Comparison of ENCODE assay signal across 16 cellular contexts in the genomic region with DNA sequence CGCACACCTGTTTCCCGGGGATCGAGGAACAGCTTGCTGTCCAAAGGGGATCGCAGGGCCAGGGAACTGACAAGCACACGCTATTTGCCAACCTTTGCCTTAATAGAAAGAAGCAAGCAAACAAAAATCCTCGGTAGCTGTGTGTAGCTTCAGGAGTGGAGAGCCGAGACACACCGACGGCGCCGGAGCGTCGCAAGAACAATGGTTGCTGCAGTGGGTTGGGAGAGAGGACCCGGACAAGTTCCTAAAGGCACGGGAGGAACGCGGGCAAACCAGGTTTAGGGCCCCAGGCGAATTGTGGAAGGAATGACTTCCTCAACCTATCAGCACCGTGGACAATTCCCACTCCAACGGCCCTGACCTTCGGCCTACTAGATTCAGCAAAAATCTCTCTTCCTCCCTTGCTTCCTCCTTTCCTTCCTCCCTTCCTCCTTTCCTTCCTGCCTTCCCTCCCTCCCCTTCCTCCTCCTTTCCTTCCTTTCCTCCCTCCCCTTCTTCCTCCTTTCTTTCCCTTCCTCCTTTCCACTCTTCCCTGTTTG. TPM values are rescaled to one million over a fixed set of nuclear protein-coding genes. Genes with fewer than 3 reads are reported as not detected.
DNase-seq lines count a peak whose midpoint lies in the region; ATAC-seq, FAIRE-seq and TF ChIP-seq lines count a peak whose summit lies in the region.
"Had no signal": no experiment of that assay in that cellular context is flagged by ENCODE, and none has a peak within 500 bp of the region (broad histone marks: within the 10 kb centered on the region; RNA-seq: fewer than 3 reads in every experiment).

No MANE protein-coding gene starts in this region.

- H3K4me1 ChIP-seq in breast epithelium = no peaks in the 10 kb centered on the region
- no peaks in the 10 kb centered on the region for H3K4me1 ChIP-seq in PC-9 (replicated peaks; ENCODE audit: insufficient read depth)
- no peaks in the 10 kb centered on the region for H3K4me1 ChIP-seq in foreskin keratinocyte
- H3K4me1 ChIP-seq in small intestine (ENCODE audit: control insufficient read depth in 2 of 2, insufficient read depth in 1 of 2, low read depth in 1 of 2, low read length in 1 of 2) = peaks cover 4 to 7% of the 10 kb centered on the region in 2 donors

- H3K9me3 ChIP-seq in breast epithelium (no peaks in the 10 kb centered on the region), PC-9 (ENCODE audit: insufficient read depth, low read depth) (no peaks in the 10 kb centered on the region; the same call in 1 of the 2 replicates), small intestine (ENCODE audit: control insufficient read depth, low read depth) (no peaks in the 10 kb centered on the region)

- H3K79me2 ChIP-seq in PC-9 (ENCODE audit: low read depth) = no peaks in the 10 kb centered on the region

- 1 to 7% (median 7%) methylated on average over 20 to 21 of the region's 21 CpGs for WGBS in small intestine, 3 donors

- H3K27ac ChIP-seq in breast epithelium = no peak overlapping the region
- H3K27ac ChIP-seq in PC-9 = no peak overlapping the region
- H3K27ac ChIP-seq in foreskin keratinocyte = no peak overlapping the region
- H3K27ac ChIP-seq in small intestine (ENCODE audit: low read depth in 1 of 2, low read length in 1 of 2) = no peak overlapping the region
- H3K27ac ChIP-seq: VCaP had no signal

- H3K4me3 ChIP-seq in breast epithelium = no peak overlapping the region
- no peak overlapping the region for H3K4me3 ChIP-seq in PC-9
- H3K4me3 ChIP-seq in small intestine (ENCODE audit: low read depth in 1 of 2, low read length in 2 of 2) = no peak overlapping the region

- DNase-seq in MCF 10A (ENCODE audit: unreplicated experiment) (peak; percentile 4), breast epithelium (ENCODE audit: low spot score in 2 of 2) (no peak), PC-9 (peak in 1 of 2 experiments; percentile 40), foreskin keratinocyte (peak in 1 of 2 donors; percentile 32), small intestine (peak; percentile 41), H4 (ENCODE audit: low spot score) (no peak), NCI-H128 (lab: John Stamatoyannopoulos, UW; ENCODE audit: unreplicated experiment) (no peak), D341Med (ENCODE audit: low spot score) (no peak)
- DNase-seq: hippocampal formation, NCI-H187 treated with DMSO at 0.1 percent for 48 hours had no signal

- H4K20me1 ChIP-seq in PC-9 (ENCODE audit: insufficient read depth) = no peaks in the 10 kb centered on the region

- H3K9me2 ChIP-seq in PC-9 (ENCODE audit: insufficient read depth) = no peaks in the 10 kb centered on the region

- H3F3A ChIP-seq in PC-9 (ENCODE audit: insufficient read depth, low read depth) = no peaks in the 10 kb centered on the region

- H3K4me2 ChIP-seq in PC-9 = no peak overlapping the region

- ATAC-seq in foreskin keratinocyte = peak; percentile 28

- H3K27ac Mint-ChIP-seq in MCF 10A (ENCODE audit: low read depth, unreplicated experiment) = no peak overlapping the region
- H3K27ac Mint-ChIP-seq: activated T-helper 2 cell treated with anti-CD3 and anti-CD28 coated beads, Interferon-gamma antibody, Interleukin-2, Interleukin-4, amounts not matched to agents 10 μg/mL and 5 μg/mL and 100 μg/mL, durations not matched to agents 14 hours and 24 hours and 36 hours had no signal

- CTCF ChIA-PET in MCF 10A (lab: Yijun Ruan, JAX) (interaction anchor here (0.8 kb wide), 1 partner anchor 30 kb away, joined by 4 read pairs; no protein-coding TSS in a partner anchor), PC-9 (lab: Charles Lee) (interaction anchor here (0.6 to 0.8 kb wide), 2 partner anchors 10 to 113 kb away, joined by 3 to 12 read pairs; no protein-coding TSS in a partner anchor)

- BruUV-seq in MCF 10A (replicated peaks; lab: Mats Ljungman, UMichigan) (no TSS peak), PC-9 (replicated peaks; lab: Mats Ljungman, UMichigan) (no TSS peak)

- intact Hi-C loops in MCF 10A (cut with micrococcal nuclease) (no loop called here), breast epithelium (cut with DNase I; ENCODE audit: low total_unique reads) (no loop called here), PC-9 (cut with micrococcal nuclease; ENCODE audit: unreplicated experiment) (loop anchor here (10.0 kb wide), 1 partner anchor 580 kb away; no protein-coding TSS in a partner anchor)

- H2AFZ ChIP-seq in PC-9 = peak overlapping the region; percentile 6; the same call in 1 of the 2 replicates

- POLR2A ChIA-PET in MCF 10A (lab: Yijun Ruan, JAX) = no interaction called here
- POLR2A ChIA-PET in PC-9 (lab: Charles Lee; ENCODE audit: unreplicated experiment) = interaction anchor here (0.7 kb wide), 1 partner anchor 18 kb away, joined by 3 read pairs; no protein-coding TSS in a partner anchor

- no peaks in the 10 kb centered on the region for H3K4me1 Mint-ChIP-seq in MCF 10A (ENCODE audit: insufficient read depth, unreplicated experiment)

- H3K4me3 Mint-ChIP-seq in MCF 10A (ENCODE audit: unreplicated experiment) = no peak overlapping the region

- H3K27me3 ChIP-seq in breast epithelium = peaks cover 10 to 64% of the 10 kb centered on the region in 2 donors
- H3K27me3 ChIP-seq in PC-9 (ENCODE audit: insufficient read depth, low read depth) = no peaks in the 10 kb centered on the region
- H3K27me3 ChIP-seq in foreskin keratinocyte = peaks cover 99% of the 10 kb centered on the region
- peaks cover 19 to 46% of the 10 kb centered on the region in 2 donors for H3K27me3 ChIP-seq in small intestine (ENCODE audit: control insufficient read depth in 2 of 2, insufficient read depth in 2 of 2, low read length in 2 of 2)

- peaks cover 63% of the 10 kb centered on the region for H3K27me3 Mint-ChIP-seq in MCF 10A (ENCODE audit: insufficient read depth, unreplicated experiment)

- no peak for TF ChIP-seq CTCF in MCF 10A (IDR thresholded peaks at IDR 0.05; ENCODE audit: unreplicated experiment)
- TF ChIP-seq CTCF in breast epithelium (IDR thresholded peaks at IDR 0.05) = no peak
- TF ChIP-seq CTCF in PC-9 (conservative IDR thresholded peaks at IDR 0.05) = no peak
- no peak for TF ChIP-seq CTCF in foreskin keratinocyte (conservative IDR thresholded peaks at IDR 0.05)

- H3K36me3 ChIP-seq in breast epithelium (no peaks in the 10 kb centered on the region), PC-9 (ENCODE audit: low read depth) (no peaks in the 10 kb centered on the region), small intestine (ENCODE audit: control insufficient read depth in 2 of 2, insufficient read depth in 2 of 2, low read length in 2 of 2) (no peaks in the 10 kb centered on the region)

- FAIRE-seq in small intestine (lab: Jason Lieb, UNC) = no peak
- FAIRE-seq: H54 had no signal

- H3K36me3 Mint-ChIP-seq in MCF 10A (ENCODE audit: insufficient read depth, unreplicated experiment) = peaks cover 7% of the 10 kb centered on the region

- H3K9me3 Mint-ChIP-seq in MCF 10A (ENCODE audit: unreplicated experiment) = peaks cover 12% of the 10 kb centered on the region
- H3K9me3 Mint-ChIP-seq: activated T-helper 2 cell treated with anti-CD3 and anti-CD28 coated beads, Interferon-gamma antibody, Interleukin-2, Interleukin-4, amounts not matched to agents 10 μg/mL and 5 μg/mL and 100 μg/mL, durations not matched to agents 14 hours and 24 hours and 36 hours had no signal

- no peak for TF ChIP-seq POLR2A in breast epithelium (IDR thresholded peaks at IDR 0.05)

RNA-seq across cellular contexts. Expression of a gene that starts 4.9 kb away (rescaled TPM):
- total RNA-seq in MCF 10A (2022) (not detected in 2 replicates), breast epithelium (not detected), PC-9 (2021) (not detected in 2 replicates), foreskin keratinocyte (not detected in 2 replicates)
- polyA plus RNA-seq in foreskin keratinocyte (not detected in 2 replicates), small intestine (1 to 10 TPM; 1.4 to 3.8 (median 3.1) TPM)
- total RNA-seq in H4 (2014; rRNA removed; shearing (Covaris generic)) = 0.10 and 0.12 TPM in 2 replicates
- total RNA-seq: activated T-helper 2 cell treated with anti-CD3 and anti-CD28 coated beads, Interferon-gamma antibody, Interleukin-2, Interleukin-4, amounts not matched to agents 10 μg/mL and 5 μg/mL and 100 μg/mL, durations not matched to agents 14 hours and 24 hours and 36 hours; dermis microvascular lymphatic vessel endothelial cell; OCI-LY7 had no signal
- polyA plus RNA-seq: BJ had no signal

RNA-seq across cellular contexts. Expression of a gene that starts 28.3 kb away (rescaled TPM):
- 0.23 TPM in 1 of 2 replicates, not detected in the other for total RNA-seq in MCF 10A (2022)
- total RNA-seq in breast epithelium = under 1 TPM in 2 of 3 donors, not detected in 1; 0.29 to 0.33 TPM
- 1.5 and 1.6 TPM in 2 replicates for total RNA-seq in PC-9 (2021)
- total RNA-seq in foreskin keratinocyte = not detected in 2 replicates
- 0.01 TPM in 1 of 2 replicates, not detected in the other for polyA plus RNA-seq in foreskin keratinocyte
- polyA plus RNA-seq in small intestine = 1 to 10 TPM in 2 of 3 donors, not detected in 1; 1.1 to 2.2 TPM
- total RNA-seq in H4 (2014; rRNA removed; shearing (Covaris generic)) = 0.06 and 0.85 TPM in 2 replicates
- total RNA-seq: activated T-helper 2 cell treated with anti-CD3 and anti-CD28 coated beads, Interferon-gamma antibody, Interleukin-2, Interleukin-4, amounts not matched to agents 10 μg/mL and 5 μg/mL and 100 μg/mL, durations not matched to agents 14 hours and 24 hours and 36 hours; dermis microvascular lymphatic vessel endothelial cell; OCI-LY7 had no signal

Comparison
In these comparisons a context has a peak if more than half of its experiments do, and no peak if none do; other contexts are left out.
1. DNase-seq: peak in MCF 10A (single experiment) and small intestine (single experiment); none in breast epithelium (0 of 2), H4 (single experiment), NCI-H128 (single experiment) and D341Med (single experiment).